In the genomic region with DNA sequence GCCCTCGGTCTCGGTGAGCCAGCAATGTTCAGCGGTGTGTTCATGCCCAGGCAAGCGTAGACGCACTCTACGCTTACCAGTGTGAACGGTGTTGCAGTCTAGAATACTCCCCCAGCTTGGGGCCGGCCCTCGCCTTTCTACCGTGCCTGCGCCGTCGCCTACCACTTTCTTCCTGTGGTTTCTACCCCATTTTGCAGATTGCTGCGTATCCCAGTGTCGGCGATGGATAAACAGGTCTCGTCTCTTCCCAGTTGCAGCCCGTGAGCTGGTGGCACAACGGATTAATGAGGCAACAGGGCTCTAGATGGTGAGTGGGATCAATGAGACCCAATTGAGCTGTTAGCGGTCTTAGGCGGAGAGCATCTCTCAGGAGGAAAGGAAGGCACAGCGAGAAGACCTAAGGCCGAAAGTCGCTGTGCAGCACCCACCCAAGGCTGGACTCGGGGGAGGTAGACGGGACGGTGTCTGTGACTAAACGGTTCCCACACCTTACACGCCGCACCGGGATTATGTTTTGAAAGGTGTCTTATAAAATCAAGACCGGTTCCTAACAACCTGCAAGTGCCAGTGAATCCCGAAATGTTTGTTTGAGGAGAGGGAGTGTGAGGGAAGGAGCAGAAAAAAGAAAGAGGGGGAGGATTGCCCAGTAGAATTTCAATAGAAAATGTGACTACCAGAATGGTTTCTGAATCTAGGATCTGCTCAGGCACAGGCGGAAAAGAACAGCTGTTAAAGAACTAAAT, we compare ENCODE assay signal across 18 cellular contexts. TPM values are rescaled to one million over a fixed set of nuclear protein-coding genes. Genes with fewer than 3 reads are reported as not detected.
DNase-seq lines count a peak whose midpoint lies in the region; ATAC-seq and TF ChIP-seq lines count a peak whose summit lies in the region.
"Had no signal": no experiment of that assay in that cellular context is flagged by ENCODE, and none has a peak within 500 bp of the region (broad histone marks: within the 10 kb centered on the region; RNA-seq: fewer than 3 reads in every experiment).

No MANE protein-coding gene starts in this region.

- H3K27ac Mint-ChIP-seq in activated CD8-positive, alpha-beta T cell treated with anti-CD3 and anti-CD28 coated beads, Interleukin-2, amount 10 ng/mL, durations not matched to agents 7 days and 5 days: peak overlapping the region; percentile 58
- peak overlapping the region; percentile 39 to 95 (median 63) for H3K27ac Mint-ChIP-seq in naive B cell

- H3K4me3 ChIP-seq in SK-N-SH (ENCODE audit: low read depth in 2 of 2, low read length in 1 of 2) (no peak overlapping the region), BE2C (ENCODE audit: low read depth, low read length) (no peak overlapping the region), ascending aorta (no peak overlapping the region)
- H3K4me3 ChIP-seq: coronary artery, heart left ventricle, Peyer's patch, testis had no signal

- no peak overlapping the region for H3K4me2 ChIP-seq in SK-N-SH

- TF ChIP-seq RAD21 in SK-N-SH (IDR thresholded peaks at IDR 0.05; ENCODE audit: low read length): no peak

- WGBS in SK-N-SH (ENCODE audit: low lambda C conversion rate): 24% methylated on average over 34 of the region's 34 CpGs

- no peaks in the 10 kb centered on the region for H4K20me1 ChIP-seq in SK-N-SH (ENCODE audit: insufficient read depth)

- peaks cover 36% of the 10 kb centered on the region for H3K4me1 Mint-ChIP-seq in activated CD8-positive, alpha-beta T cell treated with anti-CD3 and anti-CD28 coated beads, Interleukin-2, amount 10 ng/mL, durations not matched to agents 7 days and 5 days (ENCODE audit: low read depth)
- H3K4me1 Mint-ChIP-seq in naive B cell: peaks cover 38 to 41% (median 39%) of the 10 kb centered on the region in 3 donors

- no peaks in the 10 kb centered on the region for H3K36me3 ChIP-seq in SK-N-SH (replicated peaks in 1 of 2; ENCODE audit: control insufficient read depth in 1 of 2, insufficient read depth in 2 of 2, low read length in 1 of 2)
- H3K36me3 ChIP-seq in ES-I3 (ENCODE audit: insufficient read depth, low read length): no peaks in the 10 kb centered on the region
- no peaks in the 10 kb centered on the region for H3K36me3 ChIP-seq in BE2C
- no peaks in the 10 kb centered on the region for H3K36me3 ChIP-seq in ascending aorta
- H3K36me3 ChIP-seq: heart left ventricle, Peyer's patch had no signal

- CTCF ChIA-PET in SK-N-SH (lab: Yijun Ruan, JAX): interaction anchor here (1.1 to 1.3 kb wide), 3 partner anchors 10 to 72 kb away, joined by 3 to 4 read pairs (median 3); no protein-coding TSS in a partner anchor
- CTCF ChIA-PET in activated CD8-positive, alpha-beta T cell treated with anti-CD3 and anti-CD28 coated beads, Interleukin-2, amount 10 ng/mL, durations not matched to agents 7 days and 5 days (lab: Charles Lee): interaction anchor here (1.1 kb wide), 1 partner anchor 337 kb away, joined by 3 read pairs; no protein-coding TSS in a partner anchor

- peaks cover 74% of the 10 kb centered on the region for H3K27me3 Mint-ChIP-seq in activated CD8-positive, alpha-beta T cell treated with anti-CD3 and anti-CD28 coated beads, Interleukin-2, amount 10 ng/mL, durations not matched to agents 7 days and 5 days (ENCODE audit: low read depth)
- H3K27me3 Mint-ChIP-seq in naive B cell: peaks cover 52 to 66% (median 57%) of the 10 kb centered on the region in 3 donors

- DNase-seq in SK-N-SH (peak; percentile 30), naive B cell (no peak), NCI-H1092 (lab: John Stamatoyannopoulos, UW) (no peak), BE2C (no peak), ascending aorta (ENCODE audit: low spot score in 2 of 2) (no peak)
- no peak for DNase-seq in activated CD8-positive, alpha-beta T cell treated with anti-CD3 and anti-CD28 coated beads, Interleukin-2, amount 10 ng/mL, durations not matched to agents 7 days and 5 days
- DNase-seq: heart left ventricle, kidney glomerular epithelial cell, NCI-H2081 treated with DMSO at 0.1 percent for 48 hours, NCI-H526 treated with DMSO at 0.1 percent for 48 hours, Peyer's patch, testis had no signal

- no peaks in the 10 kb centered on the region for H3K9me2 ChIP-seq in SK-N-SH

- H3K9me3 Mint-ChIP-seq in activated CD8-positive, alpha-beta T cell treated with anti-CD3 and anti-CD28 coated beads, Interleukin-2, amount 10 ng/mL, durations not matched to agents 7 days and 5 days (ENCODE audit: insufficient read depth): peaks cover 6% of the 10 kb centered on the region
- peaks cover 13 to 48% (median 31%) of the 10 kb centered on the region in 7 donors for H3K9me3 Mint-ChIP-seq in naive B cell

- H3K9me3 ChIP-seq in SK-N-SH (no peaks in the 10 kb centered on the region; the same call in 1 of the 2 replicates), ES-I3 (ENCODE audit: control insufficient read depth, insufficient read depth, low read length) (no peaks in the 10 kb centered on the region), BE2C (no peaks in the 10 kb centered on the region), ascending aorta (no peaks in the 10 kb centered on the region)
- H3K9me3 ChIP-seq: heart left ventricle, testis had no signal

- no peak for TF ChIP-seq EP300 in SK-N-SH (IDR thresholded peaks at IDR 0.05; ENCODE audit: borderline replicate concordance in 1 of 2, low read depth in 1 of 2, low read length in 1 of 2)

- intact Hi-C loops in ascending aorta (cut with DNase I): no loop called here

- no peaks in the 10 kb centered on the region for H3F3A ChIP-seq in SK-N-SH (replicated peaks; ENCODE audit: insufficient read depth)

- ATAC-seq in SK-N-SH treated with all-trans-retinoic acid at 6 μM for 48 hours (no peak), naive B cell (ENCODE audit: low read depth in 2 of 2) (no peak)
- ATAC-seq in activated CD8-positive, alpha-beta T cell treated with anti-CD3 and anti-CD28 coated beads, Interleukin-2, amount 10 ng/mL, durations not matched to agents 7 days and 5 days: no peak
- ATAC-seq: heart left ventricle had no signal

- no peaks in the 10 kb centered on the region for H3K79me2 ChIP-seq in SK-N-SH (ENCODE audit: insufficient read depth)

- H3K9ac ChIP-seq in SK-N-SH: no peak overlapping the region
- peak overlapping the region; percentile 0; the same call in 1 of the 2 replicates for H3K9ac ChIP-seq in ES-I3 (ENCODE audit: low read depth, low read length)

- peaks cover 28% of the 10 kb centered on the region for H3K36me3 Mint-ChIP-seq in activated CD8-positive, alpha-beta T cell treated with anti-CD3 and anti-CD28 coated beads, Interleukin-2, amount 10 ng/mL, durations not matched to agents 7 days and 5 days (ENCODE audit: low read depth)
- H3K36me3 Mint-ChIP-seq in naive B cell: peaks cover 19 to 28% of the 10 kb centered on the region in 2 donors

- POLR2A ChIA-PET in SK-N-SH (lab: Yijun Ruan, JAX): no interaction called here
- POLR2A ChIA-PET in activated CD8-positive, alpha-beta T cell treated with anti-CD3 and anti-CD28 coated beads, Interleukin-2, amount 10 ng/mL, durations not matched to agents 7 days and 5 days (lab: Charles Lee): no interaction called here

- H3K27me3 ChIP-seq in SK-N-SH (ENCODE audit: insufficient read depth) (peaks cover 97% of the 10 kb centered on the region), BE2C (peaks cover 90% of the 10 kb centered on the region), ascending aorta (peaks cover 72% of the 10 kb centered on the region)

- H2AFZ ChIP-seq in SK-N-SH (ENCODE audit: low read depth): no peak overlapping the region

- H3K4me3 Mint-ChIP-seq in activated CD8-positive, alpha-beta T cell treated with anti-CD3 and anti-CD28 coated beads, Interleukin-2, amount 10 ng/mL, durations not matched to agents 7 days and 5 days: peak overlapping the region; percentile 28
- peak overlapping the region in 5 of 8 donors; percentile 22 to 77 (median 59) for H3K4me3 Mint-ChIP-seq in naive B cell

- H3K4me1 ChIP-seq in SK-N-SH (ENCODE audit: control insufficient read depth in 1 of 2, insufficient read depth in 2 of 2, low read depth in 1 of 2, low read length in 1 of 2) (peaks cover 0 to 17% of the 10 kb centered on the region in 2 experiments; a peak in 1 of 4 replicates), ES-I3 (ENCODE audit: insufficient read depth, low read length) (peaks cover 6% of the 10 kb centered on the region), BE2C (peaks cover 3% of the 10 kb centered on the region; the same call in 1 of the 2 replicates), ascending aorta (peaks cover 0 to 19% of the 10 kb centered on the region in 2 donors)

- H3K27ac ChIP-seq in SK-N-SH (ENCODE audit: low read depth in 2 of 2, low read length in 1 of 2) (no peak overlapping the region), ascending aorta (no peak overlapping the region)
- H3K27ac ChIP-seq: coronary artery, heart left ventricle, Peyer's patch, testis had no signal

- TF ChIP-seq CTCF in SK-N-SH (IDR thresholded peaks at IDR 0.05): no peak
- no peak for TF ChIP-seq CTCF in BE2C (IDR thresholded peaks at IDR 0.05; ENCODE audit: low read depth, low read length)
- TF ChIP-seq CTCF in ascending aorta (IDR thresholded peaks at IDR 0.05): no peak

TF ChIP-seq in SK-N-SH, 30 proteins besides CTCF, POLR2A, EP300 and RAD21:
- TF ChIP-seq RXRA (IDR thresholded peaks at IDR 0.05; ENCODE audit: borderline replicate concordance, low read depth) (no peak), EZH2phosphoT487 (IDR thresholded peaks at IDR 0.05; ENCODE audit: borderline replicate concordance, low read depth) (peak; percentile 20; the same call in 1 of the 2 replicates), POLR2AphosphoS5 (IDR thresholded peaks at IDR 0.05; ENCODE audit: low read depth, low read length) (no peak)

TF ChIP-seq in SK-N-SH treated with all-trans-retinoic acid at 6 μM for 48 hours, 23 proteins besides CTCF, POLR2A, EP300 and RAD21:
- TF ChIP-seq ZFP3 (CRISPR knock-in tag; IDR thresholded peaks at IDR 0.05) (no peak), SNAI2 (CRISPR knock-in tag; IDR thresholded peaks at IDR 0.05) (no peak), TOX (CRISPR knock-in tag; IDR thresholded peaks at IDR 0.05; ENCODE audit: borderline replicate concordance) (no peak), RARB (CRISPR knock-in tag; IDR thresholded peaks at IDR 0.05) (no peak)

RNA-seq across cellular contexts. Expression of a gene that starts 5.8 kb away (rescaled TPM):
- polyA plus RNA-seq in SK-N-SH (2012; rRNA removed): not detected in 2 replicates
- not detected in 2 replicates for polyA plus RNA-seq in SK-N-SH (2012; cell fraction: cytosol; rRNA removed)
- polyA plus RNA-seq in SK-N-SH (2012; cell fraction: nucleus; rRNA removed): not detected in 2 replicates
- not detected for total RNA-seq in activated CD8-positive, alpha-beta T cell treated with anti-CD3 and anti-CD28 coated beads, Interleukin-2, amount 10 ng/mL, durations not matched to agents 7 days and 5 days
- not detected for polyA plus RNA-seq in naive B cell (ENCODE audit: low read depth in 6 of 6)
- polyA plus RNA-seq in BE2C (2012; ENCODE audit: insufficient read depth, insufficient read length, low read depth): not detected
- not detected for total RNA-seq in ascending aorta
- total RNA-seq: M059J, Peyer's patch, pulmonary artery endothelial cell had no signal
- polyA plus RNA-seq: esophagus, heart left ventricle had no signal
